9 cellular contexts compared by ENCODE assay signal in genomic region chr16:68298907-68299515, GRCh38. TPM values are rescaled to one million over a fixed set of nuclear protein-coding genes. Genes with fewer than 3 reads are reported as not detected.
DNase-seq lines count a peak whose midpoint lies in the region; ATAC-seq and TF ChIP-seq lines count a peak whose summit lies in the region.
"Had no signal": no experiment of that assay in that cellular context is flagged by ENCODE, and none has a peak within 500 bp of the region (broad histone marks: within the 10 kb centered on the region; RNA-seq: fewer than 3 reads in every experiment).

No MANE protein-coding gene starts in this region.

- H3K27me3 ChIP-seq in adrenal gland (no peaks in the 10 kb centered on the region), stomach (no peaks in the 10 kb centered on the region)
- H3K27me3 ChIP-seq: tibial nerve had no signal

- H3K4me3 ChIP-seq in adrenal gland, result no peak overlapping the region
- no peak overlapping the region for H3K4me3 ChIP-seq in stomach
- H3K4me3 ChIP-seq: tibial nerve had no signal

- no peak for ATAC-seq in GM21360 (IDR thresholded peaks at IDR 0.05; ENCODE audit: unreplicated experiment)

- 24 to 44% (median 40%) methylated on average over 4 to 5 of the region's 5 CpGs for WGBS in adrenal gland, 4 donors
- 16 to 61% (median 48%) methylated on average over 5 of the region's 5 CpGs for WGBS in stomach, 5 donors

- H3K27ac ChIP-seq in adrenal gland, result peak overlapping the region; percentile 55 to 85 (median 77)
- H3K27ac ChIP-seq in stomach, result peak overlapping the region in 4 of 5 donors; percentile 23 to 57 (median 31)

- TF ChIP-seq CTCF in adrenal gland (IDR thresholded peaks at IDR 0.05), result no peak
- no peak for TF ChIP-seq CTCF in stomach (IDR thresholded peaks at IDR 0.05)

- peaks cover 26 to 39% of the 10 kb centered on the region in 2 donors for H3K4me1 ChIP-seq in adrenal gland (replicated peaks in 1 of 2)
- peaks cover 6 to 31% (median 25%) of the 10 kb centered on the region in 4 donors for H3K4me1 ChIP-seq in stomach

- H3K9me3 ChIP-seq in adrenal gland (replicated peaks in 1 of 3) (no peaks in the 10 kb centered on the region), stomach (no peaks in the 10 kb centered on the region)
- H3K9me3 ChIP-seq: tibial nerve had no signal

- peak in 1 of 2 donors; percentile 8 for TF ChIP-seq POLR2A in adrenal gland (IDR thresholded peaks at IDR 0.05)
- TF ChIP-seq POLR2A in stomach (IDR thresholded peaks at IDR 0.05), result no peak

- DNase-seq in HS-27A (ENCODE audit: low read depth) (peak; percentile 59), adrenal gland (peak; percentile 60 to 93 (median 91)), cardiac septum (ENCODE audit: low spot score) (peak; percentile 74), stomach (peak; percentile 38), DMS153 (lab: John Stamatoyannopoulos, UW) (no peak), DMS114 treated with DMSO at 0.1 percent for 48 hours (lab: John Stamatoyannopoulos, UW; ENCODE audit: unreplicated experiment) (no peak)
- DNase-seq in activated CD4-positive, alpha-beta T cell treated with anti-CD3 and anti-CD28 coated beads for 4 hours, result no peak

- TF ChIP-seq EP300 in stomach (IDR thresholded peaks at IDR 0.05), result no peak

- peaks cover 0 to 82% of the 10 kb centered on the region in 2 donors for H3K36me3 ChIP-seq in adrenal gland (replicated peaks in 1 of 2)
- peaks cover 47 to 100% (median 100%) of the 10 kb centered on the region in 4 donors for H3K36me3 ChIP-seq in stomach

- intact Hi-C loops in adrenal gland (cut with DNase I) (no loop called here), cardiac septum (cut with DNase I) (loop anchor here (5.0 kb wide), 1 partner anchor 37 kb away; the partner anchor contains the start of gene SLC7A6), stomach (cut with DNase I; ENCODE audit: low total_unique reads) (no loop called here)

RNA-seq across cellular contexts. Expression of gene SLC7A6OS, which starts 11.7 kb away (rescaled TPM):
- total RNA-seq in adrenal gland, result 10 to 100 TPM in 7 of 8 donors, 1 to 10 TPM in 1; 9.4 to 17.8 (median 13.8) TPM
- polyA plus RNA-seq in adrenal gland, result 10 to 100 TPM in 1 of 3 donors, 1 to 10 TPM in 2; 5.7 to 14.6 (median 8.4) TPM
- 14.5 TPM for total RNA-seq in cardiac septum
- total RNA-seq in stomach, result 10 to 100 TPM; 12.3 to 41.4 (median 16.7) TPM
- 1 to 10 TPM; 4.7 to 5.7 (median 5.7) TPM for polyA plus RNA-seq in stomach

RNA-seq across cellular contexts. Expression of gene PRMT7, which starts 11.8 kb away (rescaled TPM):
- total RNA-seq in adrenal gland (10 to 100 TPM; 30.0 to 52.1 (median 39.9) TPM), cardiac septum (24.2 TPM), stomach (10 to 100 TPM; 24.9 to 88.8 (median 48.3) TPM)
- polyA plus RNA-seq in adrenal gland (100 to 1,000 TPM in 2 of 3 donors, 10 to 100 TPM in 1; 45.3 to 141 (median 111) TPM), stomach (10 to 100 TPM; 22.4 to 30.2 (median 28.6) TPM)

RNA-seq across cellular contexts. Expression of gene SLC7A6, which starts 34.7 kb away (rescaled TPM):
- total RNA-seq in adrenal gland (10 to 100 TPM; 17.0 to 54.7 (median 25.0) TPM), cardiac septum (42.4 TPM), stomach (10 to 100 TPM; 11.9 to 66.1 (median 17.2) TPM)
- polyA plus RNA-seq in adrenal gland (10 to 100 TPM; 14.8 to 22.2 (median 19.6) TPM), stomach (1 to 10 TPM; 2.9 to 6.0 (median 4.2) TPM)

RNA-seq across cellular contexts. Expression of gene PLA2G15, which starts 53.8 kb away (rescaled TPM):
- total RNA-seq in adrenal gland (10 to 100 TPM; 13.4 to 37.1 (median 28.8) TPM), cardiac septum (46.7 TPM), stomach (10 to 100 TPM in 2 of 5 donors, 1 to 10 TPM in 3; 3.5 to 16.5 (median 9.8) TPM)
- polyA plus RNA-seq in adrenal gland (10 to 100 TPM in 2 of 3 donors, 1 to 10 TPM in 1; 6.0 to 18.2 (median 13.6) TPM), stomach (1 to 10 TPM; 4.4 to 6.0 (median 5.8) TPM)

Comparison
In these comparisons a context has a peak if more than half of its experiments do, and no peak if none do; other contexts are left out.
1. DNase-seq: peak in HS-27A (single experiment), adrenal gland (7 of 7), cardiac septum (single experiment) and stomach (single experiment); none in DMS153 (single experiment), DMS114 treated with DMSO at 0.1 percent for 48 hours (single experiment) and activated CD4-positive, alpha-beta T cell treated with anti-CD3 and anti-CD28 coated beads for 4 hours (0 of 2).